ENCODE assay signal across 1 cellular context in the genomic region with DNA sequence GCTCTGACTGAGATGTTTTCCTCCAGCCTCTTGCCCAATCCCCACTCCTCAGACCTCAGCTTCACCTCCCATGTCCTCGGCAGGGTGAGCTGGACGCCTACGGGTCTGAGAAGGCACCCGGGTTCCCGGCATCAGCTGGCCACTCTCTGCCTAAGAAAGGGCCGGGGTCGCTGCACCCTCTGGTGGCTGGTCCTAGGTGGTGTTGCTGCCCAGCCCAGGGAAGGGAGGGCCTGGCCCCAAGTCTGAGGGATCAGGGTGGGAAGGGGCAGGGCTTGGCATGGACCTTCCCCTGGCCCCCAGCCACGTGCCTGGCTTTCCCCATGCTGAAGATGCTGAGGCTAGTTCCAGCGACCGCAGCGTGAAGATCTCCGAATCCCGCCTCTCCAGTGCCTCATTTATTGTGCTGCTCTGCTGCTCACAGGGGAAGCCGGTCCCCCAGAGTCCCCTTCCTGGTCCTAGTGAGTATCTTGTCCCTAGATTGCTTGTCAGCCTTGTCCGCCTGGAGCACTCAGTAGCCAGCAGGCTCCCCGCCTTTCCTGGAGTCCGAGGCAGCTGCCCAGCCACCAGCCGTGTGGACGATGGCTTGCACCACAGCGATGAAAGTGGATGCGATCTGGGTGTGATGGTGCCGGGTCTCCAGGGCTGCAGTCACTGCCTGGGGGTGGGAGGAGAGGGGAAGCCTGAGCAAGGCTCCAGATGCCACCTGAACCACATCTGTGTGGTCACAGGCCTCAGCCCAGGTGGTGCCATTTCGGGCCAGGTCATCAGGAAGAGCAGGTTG.
TF ChIP-seq lines count a peak whose summit lies in the region.

No MANE protein-coding gene starts in this region.

TF ChIP-seq in WTC11, 78 proteins besides CTCF, POLR2A, EP300 and RAD21 (continued from another document):
- no peak for TF ChIP-seq EMX1 (CRISPR knock-in tag; IDR thresholded peaks at IDR 0.05)
- no peak for TF ChIP-seq ZNF396 (CRISPR knock-in tag; IDR thresholded peaks at IDR 0.05; ENCODE audit: borderline replicate concordance)
- TF ChIP-seq IRF2 (CRISPR knock-in tag; IDR thresholded peaks at IDR 0.05; ENCODE audit: borderline replicate concordance, low read depth), result no peak
- peak; percentile 66 for TF ChIP-seq USF1 (CRISPR knock-in tag; IDR thresholded peaks at IDR 0.05)
- TF ChIP-seq SMAD3 (CRISPR knock-in tag; IDR thresholded peaks at IDR 0.05; ENCODE audit: borderline replicate concordance), result peak; percentile 54; the same call in 1 of the 2 replicates
- TF ChIP-seq NFATC4 (CRISPR knock-in tag; IDR thresholded peaks at IDR 0.05), result no peak
